9 cellular contexts compared by ENCODE assay signal in the genomic region with DNA sequence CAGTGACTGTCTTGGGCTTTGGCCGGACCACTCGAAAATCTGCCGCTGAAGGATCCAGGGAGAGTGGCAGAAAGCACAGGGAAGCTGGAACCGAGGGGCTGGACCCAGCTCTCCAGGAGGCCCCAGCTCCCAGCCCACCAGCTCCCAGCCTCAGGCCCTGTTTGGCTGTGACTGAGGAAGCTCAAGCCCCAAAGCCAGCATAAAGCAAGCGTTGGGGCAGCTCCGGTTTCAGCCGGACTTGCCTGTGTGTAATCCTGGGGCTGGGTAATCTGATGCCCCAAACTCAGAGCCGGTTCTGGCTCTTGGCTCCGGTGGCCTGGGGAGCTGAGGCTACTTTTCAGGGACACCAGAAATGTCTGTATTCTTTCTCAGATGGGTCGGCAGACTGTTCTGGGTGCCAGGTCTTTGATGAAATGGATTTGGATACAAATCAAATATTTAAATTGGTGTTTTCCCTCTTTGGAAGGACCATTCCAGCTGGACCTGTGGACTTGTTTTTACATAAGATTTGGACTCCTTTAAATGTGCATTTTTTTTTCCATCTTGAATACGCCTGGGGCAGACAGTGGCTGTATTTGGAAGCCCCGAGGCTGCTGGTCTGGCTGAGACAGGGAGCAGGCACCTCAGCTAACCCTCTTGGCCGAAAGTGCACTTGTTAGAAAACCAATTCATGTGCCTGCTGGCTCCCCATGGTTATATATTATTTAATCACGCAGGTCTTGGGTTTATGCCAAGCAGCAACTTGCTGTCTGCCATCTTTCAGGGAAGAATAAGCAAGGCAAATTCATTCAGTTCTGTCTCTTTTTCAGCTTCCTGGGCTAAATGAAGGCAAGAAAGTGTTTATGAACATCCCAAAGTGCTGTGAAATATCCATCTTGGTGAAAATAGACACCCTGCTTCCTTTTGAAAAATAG. TPM values are rescaled to one million over a fixed set of nuclear protein-coding genes. Genes with fewer than 3 reads are reported as not detected.
A peak's percentile ranks its signal among the peaks of the same experiment; 100 is the strongest.
DNase-seq lines count a peak whose midpoint lies in the region; ATAC-seq, FAIRE-seq and TF ChIP-seq lines count a peak whose summit lies in the region.
"Had no signal": no experiment of that assay in that cellular context is flagged by ENCODE, and none has a peak within 500 bp of the region (broad histone marks: within the 10 kb centered on the region; RNA-seq: fewer than 3 reads in every experiment).

No MANE protein-coding gene starts in this region.

- no peak overlapping the region for H3K27ac ChIP-seq in RWPE1
- H3K27ac ChIP-seq: adrenal gland had no signal

- CTCF ChIA-PET in RWPE1 (lab: Yijun Ruan, JAX), result no interaction called here

- POLR2A ChIA-PET in RWPE1 (lab: Yijun Ruan, JAX; ENCODE audit: low non-redundant PET), result no interaction called here

- DNase-seq in EH (ENCODE audit: low read depth) (peak; percentile 49), NCI-H446 treated with DMSO at 0.1 percent for 48 hours (lab: John Stamatoyannopoulos, UW) (peak; percentile 76), fibroblast of the aortic adventitia (ENCODE audit: low read depth) (peak; percentile 68), posterior vena cava (ENCODE audit: low spot score) (peak; percentile 85), NCI-H1436 (lab: John Stamatoyannopoulos, UW) (no peak), GM19239 (ENCODE audit: insufficient read length, low spot score) (no peak), RWPE1 (ENCODE audit: low spot score) (no peak)

- no peak for ATAC-seq in GM18867 (IDR thresholded peaks at IDR 0.05; ENCODE audit: unreplicated experiment)

- no peak overlapping the region for H3K4me3 ChIP-seq in fibroblast of the aortic adventitia (ENCODE audit: low read depth, low read length)
- H3K4me3 ChIP-seq: adrenal gland had no signal

- intact Hi-C loops in posterior vena cava (cut with DNase I), result no loop called here

- no peak for FAIRE-seq in GM19239 (lab: Jason Lieb, UNC)

- TF ChIP-seq CTCF in fibroblast of the aortic adventitia (IDR thresholded peaks at IDR 0.05; ENCODE audit: insufficient read depth, low read length), result no peak
- no peak for TF ChIP-seq CTCF in RWPE1 (conservative IDR thresholded peaks at IDR 0.05; ENCODE audit: low read depth)

RNA-seq across cellular contexts. Expression of gene RPP40, which starts 29.6 kb away (rescaled TPM):
- total RNA-seq in fibroblast of the aortic adventitia (ENCODE audit: low replicate concordance) (1.8 and 21.9 TPM in 2 replicates), posterior vena cava (1 to 10 TPM; 4.7 to 5.0 TPM)

Comparison
In these comparisons a context has a peak if more than half of its experiments do, and no peak if none do; other contexts are left out.
1. DNase-seq: peak in EH (single experiment), NCI-H446 treated with DMSO at 0.1 percent for 48 hours (single experiment), fibroblast of the aortic adventitia (single experiment) and posterior vena cava (single experiment); none in NCI-H1436 (single experiment), GM19239 (single experiment) and RWPE1 (single experiment).